Comparison of ENCODE assay signal across 21 cellular contexts in the genomic region with DNA sequence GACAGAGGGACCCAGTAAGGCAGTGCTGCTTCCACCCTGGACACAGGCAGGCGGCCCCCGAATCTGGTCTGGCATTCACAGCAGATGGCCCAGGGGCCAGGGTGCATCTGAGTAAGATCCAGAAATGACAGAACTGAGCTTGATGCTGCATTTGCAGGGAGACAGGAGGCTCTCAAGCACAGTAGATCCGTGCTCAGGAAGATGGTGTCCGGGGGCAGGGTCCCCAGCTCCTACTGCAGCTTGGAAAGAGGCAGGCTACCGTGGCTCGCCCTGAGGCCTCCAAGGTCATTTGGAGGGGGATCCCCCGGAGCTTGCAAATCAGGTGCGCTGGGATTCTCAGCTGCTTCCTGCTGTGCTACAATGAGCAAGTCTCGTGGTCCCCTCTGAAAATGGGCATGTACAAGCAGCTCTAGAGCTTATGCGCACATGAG. TPM values are rescaled to one million over a fixed set of nuclear protein-coding genes. Genes with fewer than 3 reads are reported as not detected.
DNase-seq lines count a peak whose midpoint lies in the region; ATAC-seq and TF ChIP-seq lines count a peak whose summit lies in the region.
"Had no signal": no experiment of that assay in that cellular context is flagged by ENCODE, and none has a peak within 500 bp of the region (broad histone marks: within the 10 kb centered on the region; RNA-seq: fewer than 3 reads in every experiment).

No MANE protein-coding gene starts in this region.

- in situ Hi-C loops in G401 (cut with HindIII; ENCODE audit: low sequenced_read_pairs) = no loop called here

- H3K27me3 Mint-ChIP-seq in CD14-positive monocyte (ENCODE audit: low read depth in 3 of 3) = peaks cover 0 to 6% (median 0%) of the 10 kb centered on the region in 3 donors
- H3K27me3 Mint-ChIP-seq: B cell had no signal

- peaks cover 11% of the 10 kb centered on the region for H3K4me1 Mint-ChIP-seq in CD14-positive monocyte

- H2BK5ac ChIP-seq in neuronal stem cell (ENCODE audit: low read length) = no peak overlapping the region

- H3K9me3 Mint-ChIP-seq in CD14-positive monocyte = no peaks in the 10 kb centered on the region

- no peak for TF ChIP-seq POLR2A in stomach (IDR thresholded peaks at IDR 0.05)

- H3K4me1 ChIP-seq in OCI-LY3 (ENCODE audit: low read length) (peaks cover 31% of the 10 kb centered on the region), neuronal stem cell (ENCODE audit: control insufficient read depth in 2 of 2, insufficient read depth in 1 of 2, low read depth in 1 of 2, low read length in 2 of 2) (peaks cover 5 to 11% of the 10 kb centered on the region in 2 donors), stomach (peaks cover 8 to 20% (median 13%) of the 10 kb centered on the region in 4 donors)

- no peak overlapping the region for H3K14ac ChIP-seq in neuronal stem cell (ENCODE audit: low read length)

- no peak for TF ChIP-seq EP300 in stomach (IDR thresholded peaks at IDR 0.05)

- H2AK5ac ChIP-seq in neuronal stem cell (ENCODE audit: low read depth, low read length) = peak overlapping the region; percentile 77

- peaks cover 21% of the 10 kb centered on the region for H3K79me2 ChIP-seq in OCI-LY3 (ENCODE audit: low read length)

- intact Hi-C loops in CD14-positive monocyte (cut with micrococcal nuclease) = loop anchor here (5.0 kb wide), 3 partner anchors 67 to 758 kb away; a partner anchor contains a TSS
- intact Hi-C loops in left colon (cut with DNase I, micrococcal nuclease) = loop anchor here in 1 of 2 donors (5.0 kb wide), 1 partner anchor 77 kb away; a partner anchor contains a TSS
- intact Hi-C loops in stomach (cut with DNase I; ENCODE audit: low total_unique reads) = no loop called here

- H3K4me2 ChIP-seq in OCI-LY3 (ENCODE audit: low read length) (peak overlapping the region; percentile 74), neuronal stem cell (ENCODE audit: insufficient read depth, low read length, poor library complexity, severe bottlenecking) (no peak overlapping the region)
- H3K4me2 ChIP-seq: GM23338, PC-9, SK-N-SH had no signal

- no peak overlapping the region for H3K4me3 Mint-ChIP-seq in CD14-positive monocyte
- H3K4me3 Mint-ChIP-seq: B cell, GM23338 had no signal

- H3K9me3 ChIP-seq in OCI-LY3 (ENCODE audit: insufficient read depth, low read length) (no peaks in the 10 kb centered on the region), neuronal stem cell (replicated peaks in 1 of 2; ENCODE audit: control insufficient read depth in 2 of 2, insufficient read depth in 1 of 2, low read depth in 1 of 2, low read length in 2 of 2) (no peaks in the 10 kb centered on the region), stomach (no peaks in the 10 kb centered on the region)
- H3K9me3 ChIP-seq: HAP-1, SK-N-SH had no signal

- H3K27me3 ChIP-seq in OCI-LY3 (ENCODE audit: low read depth, low read length) (no peaks in the 10 kb centered on the region), neuronal stem cell (ENCODE audit: control insufficient read depth in 3 of 3, insufficient read depth in 3 of 3, low read depth in 1 of 3, low read length in 3 of 3) (no peaks in the 10 kb centered on the region), stomach (no peaks in the 10 kb centered on the region)

- peak overlapping the region; percentile 48; the same call in 1 of the 2 replicates for H2AFZ ChIP-seq in OCI-LY3 (ENCODE audit: low read depth, low read length)
- no peak overlapping the region for H2AFZ ChIP-seq in neuronal stem cell (ENCODE audit: low read length)
- H2AFZ ChIP-seq: GM23338, PC-9 had no signal

- H3K9ac ChIP-seq in OCI-LY3 (ENCODE audit: low read length) (peak overlapping the region; percentile 32; the same call in 1 of the 2 replicates), neuronal stem cell (ENCODE audit: low read depth, low read length, poor library complexity) (no peak overlapping the region)
- H3K9ac ChIP-seq: SK-N-SH had no signal

- DNase-seq in CD14-positive monocyte (ENCODE audit: low spot score) = peak; percentile 39
- DNase-seq in NCI-H1694 (lab: John Stamatoyannopoulos, UW) = peak; percentile 85
- DNase-seq in neuronal stem cell (ENCODE audit: low spot score) = no peak
- DNase-seq in G401 (ENCODE audit: low spot score) = no peak
- DNase-seq in activated naive CD4-positive, alpha-beta T cell treated with anti-CD3 and anti-CD28 coated beads, Interleukin-2, amount 50 U/mL, for 16 hours = no peak
- DNase-seq in left colon = no peak
- DNase-seq in stomach = no peak
- DNase-seq: DMS79, KBM-7, NCI-H1092 treated with DMSO at 0.1 percent for 48 hours, NCI-H1436 treated with DMSO at 0.1 percent for 48 hours, NCI-H2081, NCI-H748 treated with DMSO at 0.1 percent for 48 hours, PC-9, RPMI8226, SIG-M5, SK-N-SH had no signal

- no peak overlapping the region for H3K23ac ChIP-seq in neuronal stem cell (ENCODE audit: low read depth, low read length, poor library complexity)

- H3K4ac ChIP-seq in neuronal stem cell (ENCODE audit: low read length) = no peak overlapping the region

- no peaks in the 10 kb centered on the region for H4K20me1 ChIP-seq in OCI-LY3 (ENCODE audit: insufficient read depth, low read length)

- TF ChIP-seq CTCF in CD14-positive monocyte (IDR thresholded peaks at IDR 0.05) (no peak), OCI-LY3 (IDR thresholded peaks at IDR 0.05; ENCODE audit: low read depth, low read length) (no peak), stomach (IDR thresholded peaks at IDR 0.05) (no peak)

- no peak overlapping the region for H3K27ac Mint-ChIP-seq in CD14-positive monocyte
- H3K27ac Mint-ChIP-seq: B cell, GM23338 had no signal

- WGBS in neuronal stem cell (ENCODE audit: extremely low coverage in 2 of 2, insufficient read length in 2 of 2, insufficient replicate concordance in 1 of 2), 2 donors = no CpG with 5 or more reads among the region's 10 CpGs
- WGBS in stomach, 5 donors = 87 to 93% (median 92%) methylated on average over 10 of the region's 10 CpGs

- ATAC-seq in left colon = no peak
- ATAC-seq: GM23338 had no signal

- H3K27ac ChIP-seq in OCI-LY3 (ENCODE audit: low read length) = peak overlapping the region; percentile 62
- no peak overlapping the region for H3K27ac ChIP-seq in neuronal stem cell (replicated peaks; ENCODE audit: low read length)
- H3K27ac ChIP-seq in stomach = no peak overlapping the region
- H3K27ac ChIP-seq: PC-9 had no signal

- H2BK12ac ChIP-seq in neuronal stem cell (ENCODE audit: low read length) = no peak overlapping the region

- H3K36me3 Mint-ChIP-seq in CD14-positive monocyte = no peaks in the 10 kb centered on the region

- H4K91ac ChIP-seq in neuronal stem cell (ENCODE audit: low read depth, low read length, poor library complexity) = no peak overlapping the region

- peak overlapping the region; percentile 43 for H3K4me3 ChIP-seq in OCI-LY3 (ENCODE audit: low read length)
- peak overlapping the region in 1 of 2 donors; percentile 26 for H3K4me3 ChIP-seq in neuronal stem cell (ENCODE audit: low read length in 2 of 2)
- H3K4me3 ChIP-seq in stomach = no peak overlapping the region
- H3K4me3 ChIP-seq: GM23338, HAP-1, PC-9 had no signal

- H3K36me3 ChIP-seq in OCI-LY3 (replicated peaks; ENCODE audit: low read depth, low read length) = peaks cover 6% of the 10 kb centered on the region
- H3K36me3 ChIP-seq in neuronal stem cell (replicated peaks in 1 of 2; ENCODE audit: control insufficient read depth in 2 of 2, insufficient read depth in 2 of 2, low read length in 2 of 2) = peaks cover 2 to 11% of the 10 kb centered on the region in 2 donors
- H3K36me3 ChIP-seq in stomach = no peaks in the 10 kb centered on the region

- H3K18ac ChIP-seq in neuronal stem cell (ENCODE audit: low read length) = no peak overlapping the region

- H3K79me1 ChIP-seq in neuronal stem cell (ENCODE audit: low read depth, low read length) = peaks cover 8% of the 10 kb centered on the region

- no peak overlapping the region for H4K8ac ChIP-seq in neuronal stem cell (ENCODE audit: low read depth, low read length)

- H2BK15ac ChIP-seq in neuronal stem cell (ENCODE audit: low read length) = no peak overlapping the region

- H2BK120ac ChIP-seq in neuronal stem cell (ENCODE audit: low read depth, low read length) = peak overlapping the region; percentile 40

RNA-seq across cellular contexts. Expression of a gene that starts 2.2 kb away (rescaled TPM):
- polyA plus RNA-seq in CD14-positive monocyte (1 to 10 TPM; 1.7 to 1.9 TPM), stomach (1 to 10 TPM; 2.4 to 4.9 (median 4.5) TPM)
- 4.5 TPM for polyA plus RNA-seq in neuronal stem cell (2013, experiment 1 of 2)
- polyA plus RNA-seq in neuronal stem cell (2013, experiment 2 of 2) = 4.9 TPM
- 7.0 and 14.2 TPM in 2 replicates for total RNA-seq in G401 (2014; rRNA removed; shearing (Covaris generic))
- total RNA-seq in left colon (1 to 10 TPM; 4.4 to 6.3 TPM), stomach (1 to 10 TPM in 1 of 5 donors, under 1 TPM in 1, not detected in 3; 0.55 to 4.3 TPM)

Comparison
In these comparisons a context has a peak if more than half of its experiments do, and no peak if none do; other contexts are left out.
1. DNase-seq: peak in CD14-positive monocyte (single experiment) and NCI-H1694 (single experiment); none in neuronal stem cell (single experiment), G401 (single experiment), activated naive CD4-positive, alpha-beta T cell treated with anti-CD3 and anti-CD28 coated beads, Interleukin-2, amount 50 U/mL, for 16 hours (single experiment), left colon (0 of 2) and stomach (single experiment).